13 cellular contexts compared by ENCODE assay signal in the genomic region with DNA sequence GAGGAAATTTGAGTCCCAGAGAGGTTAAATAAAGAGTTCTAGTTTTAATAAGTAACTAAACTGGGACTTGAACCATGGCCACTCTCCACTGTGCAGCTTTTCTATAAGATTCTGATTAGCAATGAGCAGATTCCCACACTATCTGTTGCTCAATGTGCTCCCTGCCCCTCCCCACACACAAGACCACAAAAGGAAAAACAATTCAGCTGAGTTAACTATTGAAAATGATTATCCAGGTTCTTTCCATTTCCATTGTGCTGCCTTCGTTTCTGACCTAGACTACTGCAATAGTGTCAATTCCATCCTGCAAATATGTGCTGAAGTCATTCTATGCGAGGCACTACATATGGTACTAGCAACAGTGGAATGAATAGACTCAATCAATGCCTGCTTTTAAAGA.
"Had no signal": no experiment of that assay in that cellular context is flagged by ENCODE, and none has a peak within 500 bp of the region (broad histone marks: within the 10 kb centered on the region; RNA-seq: fewer than 3 reads in every experiment).

No MANE protein-coding gene starts in this region.

- H3K27ac ChIP-seq: heart right ventricle, prostate gland, transverse colon had no signal

- H3K4me3 ChIP-seq: heart right ventricle, prostate gland, transverse colon had no signal

- H3K4me1 ChIP-seq: prostate gland had no signal

- H3K27me3 ChIP-seq: heart right ventricle, transverse colon had no signal

- DNase-seq: activated naive CD4-positive, alpha-beta T cell treated with anti-CD3 and anti-CD28 coated beads, Interleukin-2, amount 10 ng/mL, durations not matched to agents 7 days and 5 days; central memory CD4-positive, alpha-beta T cell; heart right ventricle; occipital lobe; stimulated activated CD4-positive, alpha-beta T cell treated with anti-CD3 and anti-CD28 coated beads, Interleukin-2, amount 100 ng/mL, for 24 hours; stimulated activated naive CD4-positive, alpha-beta T cell; substantia nigra; T-helper 17 cell; transverse colon had no signal

- ATAC-seq: activated CD4-positive, CD25-positive, alpha-beta regulatory T cell treated with anti-CD3 and anti-CD28 coated beads, Interleukin-2, amount 50 U/mL, for 24 hours; heart right ventricle; sciatic nerve; SK-N-SH treated with all-trans-retinoic acid at 6 μM for 48 hours; T-helper 17 cell had no signal

- H3K36me3 ChIP-seq: heart right ventricle, prostate gland, transverse colon had no signal

- H3K9me3 ChIP-seq: heart right ventricle, prostate gland, transverse colon had no signal
